In the genomic region with DNA sequence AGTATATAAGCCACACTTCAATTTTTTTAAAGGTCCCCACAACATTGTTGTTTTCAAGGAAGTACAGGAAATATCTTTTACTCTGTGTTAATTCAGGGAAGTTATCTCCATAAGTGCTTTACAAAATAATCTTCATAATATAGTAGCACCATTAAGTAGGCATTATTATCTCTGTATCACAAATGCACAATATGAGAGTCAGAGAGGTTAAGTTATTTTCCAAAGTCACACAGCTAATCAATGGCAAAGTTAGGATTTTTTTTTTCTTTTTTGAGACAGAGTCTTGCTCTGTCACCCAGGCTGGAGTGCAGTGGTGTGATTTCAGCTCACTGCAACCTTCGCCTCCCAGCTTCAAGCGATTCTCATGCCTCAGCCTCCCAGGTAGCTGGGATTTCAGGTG, we compare ENCODE assay signal across 2 cellular contexts.
TF ChIP-seq lines count a peak whose summit lies in the region.

No MANE protein-coding gene starts in this region.

TF ChIP-seq in HepG2, 621 proteins besides CTCF, POLR2A, EP300 and RAD21:
- TF ChIP-seq ZNF768 (CRISPR knock-in tag; IDR thresholded peaks at IDR 0.05) (peak; percentile 59), FOXK1 (CRISPR knock-in tag; IDR thresholded peaks at IDR 0.05; ENCODE audit: borderline replicate concordance, low read depth) (no peak), AKAP8 (CRISPR knock-in tag; IDR thresholded peaks at IDR 0.05) (no peak)
TF ChIP-seq in HepG2: peak in this region for 1.

TF ChIP-seq in K562, 482 proteins besides CTCF, POLR2A, EP300 and RAD21:
- TF ChIP-seq ZNF830 (CRISPR knock-in tag; IDR thresholded peaks at IDR 0.05) = no peak
- peak; percentile 64 for TF ChIP-seq RBM25 (IDR thresholded peaks at IDR 0.05; ENCODE audit: low read depth, low read length, severe bottlenecking)
- TF ChIP-seq SRF (CRISPR knock-in tag; IDR thresholded peaks at IDR 0.05) = no peak
- TF ChIP-seq BCOR (IDR thresholded peaks at IDR 0.05) = peak; percentile 54
